Comparison of ENCODE assay signal across 29 cellular contexts in the genomic region with DNA sequence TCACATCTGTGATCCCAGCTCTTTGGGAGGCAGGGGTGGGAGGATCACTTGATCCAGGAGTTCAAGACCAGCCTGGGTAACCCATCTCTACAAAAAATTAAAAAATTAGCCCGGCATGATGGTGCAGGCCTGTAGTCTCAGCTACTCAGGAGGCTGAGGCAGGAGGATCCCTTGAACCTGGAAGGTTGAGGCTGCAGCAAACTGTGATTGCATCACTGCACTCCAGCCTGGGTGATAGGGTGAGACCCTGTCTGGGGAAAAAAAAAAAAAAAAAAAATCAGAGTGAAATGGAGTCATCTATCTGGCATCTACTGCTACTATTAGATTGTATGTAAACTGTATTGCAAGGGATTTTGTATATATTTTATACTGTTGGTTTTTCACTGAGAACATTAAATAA.
"Had no signal": no experiment of that assay in that cellular context is flagged by ENCODE, and none has a peak within 500 bp of the region (broad histone marks: within the 10 kb centered on the region; RNA-seq: fewer than 3 reads in every experiment).

No MANE protein-coding gene starts in this region.

- H3K27ac ChIP-seq: coronary artery, esophagus muscularis mucosa, foreskin keratinocyte, gastroesophageal sphincter, heart left ventricle, hepatocyte, neural progenitor cell, parathyroid adenoma, suprapubic skin, transverse colon, upper lobe of right lung, uterus had no signal

- H3K9me3 Mint-ChIP-seq: mesothelial cell of epicardium; naive B cell; natural killer cell treated with Interleukin-12 subunit alpha and Interleukin-12 subunit beta and Interleukin-15 and Interleukin-18, amount 100 ng/mL, for 72 hours; neural progenitor cell; stimulated activated naive CD8-positive, alpha-beta T cell treated with anti-CD3 and anti-CD28 coated beads, Interleukin-15, amount 100 ng/mL, for 72 hours had no signal

- H3K9me3 ChIP-seq: esophagus muscularis mucosa, gastroesophageal sphincter, heart left ventricle, mucosa of descending colon, suprapubic skin, transverse colon, upper lobe of right lung, uterus had no signal

- ATAC-seq: foreskin keratinocyte; gastroesophageal sphincter; heart left ventricle; left lobe of liver; mucosa of descending colon; natural killer cell treated with Interleukin-12 subunit alpha and Interleukin-12 subunit beta and Interleukin-15 and Interleukin-18, amount 100 ng/mL, for 72 hours; sciatic nerve; stimulated activated naive CD8-positive, alpha-beta T cell treated with anti-CD3 and anti-CD28 coated beads, Interleukin-15, amount 100 ng/mL, for 72 hours; upper lobe of right lung had no signal

- DNase-seq: dermis blood vessel endothelial cell; effector memory CD4-positive, alpha-beta T cell; foreskin keratinocyte; heart left ventricle; kidney; mesenchymal stem cell; mucosa of descending colon; naive B cell; stimulated activated CD4-positive, alpha-beta T cell treated with anti-CD3 and anti-CD28 coated beads, Interleukin-12 subunit alpha, Interleukin-12 subunit beta, amount 100 ng/mL, for 4 hours; stimulated activated CD4-positive, alpha-beta T cell treated with anti-CD3 and anti-CD28 coated beads, Interleukin-2, amount 100 ng/mL, for 24 hours; stimulated activated CD4-positive, alpha-beta T cell treated with anti-CD3 and anti-CD28 coated beads, Interleukin-4, amount 100 ng/mL, for 24 hours; stimulated activated naive CD4-positive, alpha-beta T cell; stimulated activated naive CD8-positive, alpha-beta T cell treated with anti-CD3 and anti-CD28 coated beads, Interleukin-15, amount 100 ng/mL, for 72 hours; transverse colon; upper lobe of right lung; uterus had no signal

- H3K4me1 Mint-ChIP-seq: mesothelial cell of epicardium, neural progenitor cell had no signal

- H3K9ac ChIP-seq: neural progenitor cell, parathyroid adenoma had no signal

- H3K27ac Mint-ChIP-seq: mesothelial cell of epicardium, neural progenitor cell, progenitor cell of endocrine pancreas had no signal

- H3K27me3 Mint-ChIP-seq: naive B cell; natural killer cell treated with Interleukin-12 subunit alpha and Interleukin-12 subunit beta and Interleukin-15 and Interleukin-18, amount 100 ng/mL, for 72 hours; progenitor cell of endocrine pancreas; stimulated activated naive CD8-positive, alpha-beta T cell treated with anti-CD3 and anti-CD28 coated beads, Interleukin-15, amount 100 ng/mL, for 72 hours had no signal

- H3K4me3 ChIP-seq: coronary artery, esophagus muscularis mucosa, gastroesophageal sphincter, heart left ventricle, hepatocyte, mucosa of descending colon, neural progenitor cell, smooth muscle cell, suprapubic skin, transverse colon, upper lobe of right lung, uterus had no signal

- H3K4me3 Mint-ChIP-seq: mesothelial cell of epicardium; naive B cell; natural killer cell treated with Interleukin-12 subunit alpha and Interleukin-12 subunit beta and Interleukin-15 and Interleukin-18, amount 100 ng/mL, for 72 hours; neural progenitor cell; stimulated activated naive CD8-positive, alpha-beta T cell treated with anti-CD3 and anti-CD28 coated beads, Interleukin-15, amount 100 ng/mL, for 72 hours had no signal

- H3K36me3 ChIP-seq: uterus had no signal
